In genomic region chr19:48111280-48111679, GRCh38 we compare ENCODE assay signal across 1 cellular context.
TF ChIP-seq lines count a peak whose summit lies in the region.

No MANE protein-coding gene starts in this region.

TF ChIP-seq in HEK293, 187 proteins besides CTCF, POLR2A, EP300 and RAD21 (continued from another document):
- TF ChIP-seq ZBTB44 (tag by site-specific recombination; IDR thresholded peaks at IDR 0.05) (no peak), ZNF211 (tag by site-specific recombination; IDR thresholded peaks at IDR 0.05; ENCODE audit: low read depth) (no peak), PRDM10 (tag by site-specific recombination; IDR thresholded peaks at IDR 0.05) (no peak; the same call in 1 of the 2 replicates), ZFP41 (tag by site-specific recombination; IDR thresholded peaks at IDR 0.05; ENCODE audit: borderline replicate concordance) (no peak), ZNF521 (tag by site-specific recombination; IDR thresholded peaks at IDR 0.05) (no peak), ZNF362 (tag by site-specific recombination; IDR thresholded peaks at IDR 0.05) (0 out of 2 replicates have a peak, but pooled peaks have one; percentile 10), ZNF354C (tag by site-specific recombination; IDR thresholded peaks at IDR 0.05; ENCODE audit: borderline replicate concordance, low read depth) (no peak), ZNF518A (tag by site-specific recombination; conservative IDR thresholded peaks at IDR 0.05; ENCODE audit: low read depth) (no peak)
